Comparison of ENCODE assay signal across 8 cellular contexts in genomic region chr3:194344012-194344411, GRCh38. TPM values are rescaled to one million over a fixed set of nuclear protein-coding genes. Genes with fewer than 3 reads are reported as not detected.
A peak's percentile ranks its signal among the peaks of the same experiment; 100 is the strongest.
DNase-seq lines count a peak whose midpoint lies in the region; ATAC-seq, FAIRE-seq and TF ChIP-seq lines count a peak whose summit lies in the region.

No MANE protein-coding gene starts in this region.

- FAIRE-seq in G401.6 (lab: Jason Lieb, UNC) = peak; percentile 58

- H3K27ac ChIP-seq in HL-60 (replicated peaks) (no peak overlapping the region), SJCRH30 (no peak overlapping the region)

- ATAC-seq in GM21515 (IDR thresholded peaks at IDR 0.05; ENCODE audit: unreplicated experiment) = no peak

- no peaks in the 10 kb centered on the region for H3K36me3 ChIP-seq in SJCRH30

- DNase-seq in HL-60 (ENCODE audit: low read depth in 1 of 2, low spot score in 1 of 2) (peak in 1 of 2 experiments; percentile 62), SJCRH30 (peak; percentile 60 to 78), head of caudate nucleus (peak; percentile 63 to 93 (median 83)), posterior vena cava (ENCODE audit: low spot score) (peak; percentile 89), NCI-H187 treated with DMSO at 0.1 percent for 48 hours (lab: John Stamatoyannopoulos, UW) (no peak)
- DNase-seq in activated effector memory CD4-positive, alpha-beta T cell treated with anti-CD3 and anti-CD28 coated beads, Interleukin-2, amount 50 U/mL, for 16 hours = peak; percentile 89

- H3K4me1 ChIP-seq in SJCRH30 = 0 out of 2 replicates have a peak, but pooled peaks cover 2% of the 10 kb centered on the region

- H3K4me3 ChIP-seq in HL-60 (replicated peaks; ENCODE audit: insufficient read depth, low read length) (no peak overlapping the region), SJCRH30 (no peak overlapping the region)

- peak; percentile 92 for TF ChIP-seq CTCF in HL-60 (IDR thresholded peaks at IDR 0.05; ENCODE audit: insufficient read depth, low read length)

- no peaks in the 10 kb centered on the region for H3K9me3 ChIP-seq in SJCRH30 (replicated peaks)

- H3K27me3 ChIP-seq in HL-60 (ENCODE audit: insufficient read depth, poor library complexity, severe bottlenecking) = peaks cover 9% of the 10 kb centered on the region
- no peaks in the 10 kb centered on the region for H3K27me3 ChIP-seq in SJCRH30

- intact Hi-C loops in head of caudate nucleus (cut with DNase I) = no loop called here
- intact Hi-C loops in posterior vena cava (cut with DNase I) = loop anchor here in 1 of 2 donors (5.0 kb wide), 1 partner anchor 53 kb away; the partner anchor contains the start of gene GP5

RNA-seq across cellular contexts. Expression of gene CPN2, which starts 7.1 kb away (rescaled TPM):
- not detected in 2 replicates for total RNA-seq in SJCRH30 (2014; rRNA removed; shearing (Covaris generic))
- under 1 TPM in 1 of 2 donors, not detected in 1; 0.14 TPM for total RNA-seq in posterior vena cava

RNA-seq across cellular contexts. Expression of gene LRRC15, which starts 25.5 kb away (rescaled TPM):
- 0.08 TPM in 1 of 2 replicates, not detected in the other for total RNA-seq in SJCRH30 (2014; rRNA removed; shearing (Covaris generic))
- 1 to 10 TPM; 2.3 to 3.0 TPM for total RNA-seq in posterior vena cava

RNA-seq across cellular contexts. Expression of gene GP5, which starts 55.1 kb away (rescaled TPM):
- not detected in 2 replicates for total RNA-seq in SJCRH30 (2014; rRNA removed; shearing (Covaris generic))
- under 1 TPM; 0.05 to 0.09 TPM for total RNA-seq in posterior vena cava
